Comparison of ENCODE assay signal across 32 cellular contexts in genomic region chr5:145678255-145678654, GRCh38.
"Had no signal": no experiment of that assay in that cellular context is flagged by ENCODE, and none has a peak within 500 bp of the region (broad histone marks: within the 10 kb centered on the region; RNA-seq: fewer than 3 reads in every experiment).

No MANE protein-coding gene starts in this region.

- DNase-seq: activated CD4-positive, alpha-beta memory T cell treated with anti-CD3 and anti-CD28 coated beads, Interleukin-2, amount 10 ng/mL, durations not matched to agents 7 days and 5 days; activated CD4-positive, alpha-beta T cell treated with anti-CD3 and anti-CD28 coated beads for 1 hour; activated CD4-positive, alpha-beta T cell treated with anti-CD3 and anti-CD28 coated beads for 36 hours; activated CD4-positive, alpha-beta T cell treated with anti-CD3 and anti-CD28 coated beads for 48 hours; activated CD4-positive, alpha-beta T cell treated with anti-CD3 and anti-CD28 coated beads, Interleukin-2, amount 10 ng/mL, durations not matched to agents 7 days and 5 days; activated CD4-positive, alpha-beta T cell treated with anti-CD3 and anti-CD28 coated beads, Interleukin-2, amount 50 U/mL, for 48 hours; activated CD4-positive, CD25-positive, alpha-beta regulatory T cell; activated CD8-positive, alpha-beta memory T cell treated with anti-CD3 and anti-CD28 coated beads for 24 hours; activated CD8-positive, alpha-beta memory T cell treated with anti-CD3 and anti-CD28 coated beads, Interleukin-2, amount 10 ng/mL, durations not matched to agents 7 days and 5 days; activated CD8-positive, alpha-beta memory T cell treated with anti-CD3 and anti-CD28 coated beads, Interleukin-2, amount 50 U/mL, for 48 hours; activated CD8-positive, alpha-beta T cell treated with anti-CD3 and anti-CD28 coated beads, Interleukin-2, amount 10 ng/mL, durations not matched to agents 7 days and 5 days; activated effector memory CD4-positive, alpha-beta T cell treated with Interleukin-2 at 50 U/mL for 16 hours; activated gamma-delta T cell; activated naive CD4-positive, alpha-beta T cell treated with anti-CD3 and anti-CD28 coated beads, Interleukin-2, amount 10 ng/mL, durations not matched to agents 7 days and 5 days; activated naive CD4-positive, alpha-beta T cell treated with Interleukin-2 at 50 U/mL for 16 hours; activated naive CD8-positive, alpha-beta T cell treated with anti-CD3 and anti-CD28 coated beads, Interleukin-2, amount 10 ng/mL, durations not matched to agents 7 days and 5 days; activated naive CD8-positive, alpha-beta T cell treated with anti-CD3 and anti-CD28 coated beads, Interleukin-2, amount 50 U/mL, for 24 hours; activated T-cell treated with anti-CD3 and anti-CD28 coated beads, Interleukin-2, amount 50 U/mL, for 24 hours; activated T-cell treated with anti-CD3 and anti-CD28 coated beads, Interleukin-2, amount 50 U/mL, for 48 hours; aorta; body of pancreas; brain microvascular endothelial cell; central memory CD4-positive, alpha-beta T cell; T-helper 1 cell; T-helper 2 cell; T-helper 9 cell; WERI-Rb-1 had no signal

- H3K36me3 ChIP-seq: brain microvascular endothelial cell, breast epithelium, WERI-Rb-1 had no signal

- H3K27me3 ChIP-seq: body of pancreas, brain microvascular endothelial cell, breast epithelium had no signal

- H3K4me3 ChIP-seq: body of pancreas, breast epithelium had no signal

- FAIRE-seq: astrocyte, TTC549 had no signal

- H3K9me3 ChIP-seq: body of pancreas, breast epithelium had no signal

- ATAC-seq: activated CD4-positive, alpha-beta T cell treated with anti-CD3 and anti-CD28 coated beads for 36 hours; activated CD4-positive, CD25-positive, alpha-beta regulatory T cell treated with anti-CD3 and anti-CD28 coated beads, Interleukin-2, amount 50 U/mL, for 24 hours; activated CD8-positive, alpha-beta memory T cell treated with anti-CD3 and anti-CD28 coated beads, Interleukin-2, amount 10 ng/mL, durations not matched to agents 7 days and 5 days; activated CD8-positive, alpha-beta T cell treated with anti-CD3 and anti-CD28 coated beads, Interleukin-2, amount 10 ng/mL, durations not matched to agents 7 days and 5 days; activated naive CD8-positive, alpha-beta T cell treated with anti-CD3 and anti-CD28 coated beads, Interleukin-2, amount 50 U/mL, for 24 hours; body of pancreas; WTC11 had no signal

- H3K27ac ChIP-seq: body of pancreas, brain microvascular endothelial cell, breast epithelium, WERI-Rb-1 had no signal

- H3K4me1 ChIP-seq: breast epithelium had no signal
